Comparison of ENCODE assay signal across 8 cellular contexts in genomic region chr2:120175000-120175581, GRCh38. TPM values are rescaled to one million over a fixed set of nuclear protein-coding genes. Genes with fewer than 3 reads are reported as not detected.
DNase-seq lines count a peak whose midpoint lies in the region; ATAC-seq, FAIRE-seq and TF ChIP-seq lines count a peak whose summit lies in the region.

No MANE protein-coding gene starts in this region.

- DNase-seq in CD4-positive, alpha-beta memory T cell: peak; percentile 45 to 55 (median 50)
- peak; percentile 31 for DNase-seq in H54 (ENCODE audit: insufficient read length, low spot score)
- peak; percentile 28 for DNase-seq in NCI-H526 treated with DMSO at 0.1 percent for 48 hours (lab: John Stamatoyannopoulos, UW)
- peak; percentile 26 for DNase-seq in amniotic stem cell (lab: John Stamatoyannopoulos, UW)
- no peak for DNase-seq in right cardiac atrium
- DNase-seq in sciatic nerve (ENCODE audit: low spot score): no peak

- ATAC-seq in right cardiac atrium: peak; percentile 20 to 59
- ATAC-seq in sciatic nerve: peak; percentile 53
- no peak for ATAC-seq in GM21423 (IDR thresholded peaks at IDR 0.05; ENCODE audit: unreplicated experiment)
- ATAC-seq in HG03025 (IDR thresholded peaks at IDR 0.05; ENCODE audit: low FRiP score, unreplicated experiment): no peak

- no peak overlapping the region for H3K27ac ChIP-seq in CD4-positive, alpha-beta memory T cell (ENCODE audit: low read depth, low read length)
- H3K27ac ChIP-seq in right cardiac atrium (ENCODE audit: low read length): no peak overlapping the region

- intact Hi-C loops in CD4-positive, alpha-beta memory T cell (cut with micrococcal nuclease): loop anchor here (1.0 to 10.0 kb wide), 4 partner anchors 250 to 808 kb away; partner anchors contain the start of genes C2orf76 and DBI
- intact Hi-C loops in right cardiac atrium (cut with DNase I): loop anchor here in 3 of 4 donors (10.0 kb wide), 4 partner anchors 60 to 470 kb away; partner anchors contain the start of gene PTPN4 (in 1 of the 3)
- intact Hi-C loops in sciatic nerve (cut with DNase I): loop anchor here (10.0 kb wide), 1 partner anchor 470 kb away; no protein-coding TSS in a partner anchor

- no peaks in the 10 kb centered on the region for H3K36me3 ChIP-seq in CD4-positive, alpha-beta memory T cell (ENCODE audit: insufficient read depth, low read length)

- peaks cover 48% of the 10 kb centered on the region for H3K4me1 ChIP-seq in CD4-positive, alpha-beta memory T cell (ENCODE audit: insufficient read depth, low read length)
- no peaks in the 10 kb centered on the region for H3K4me1 ChIP-seq in right cardiac atrium (ENCODE audit: control insufficient read depth, insufficient read depth, low read length)

- POLR2A ChIA-PET in CD4-positive, alpha-beta memory T cell (lab: Charles Lee; ENCODE audit: partially characterized antibody): interaction anchor here (0.7 to 4.6 kb wide), 13 partner anchors 47 to 506 kb away, joined by 3 to 42 read pairs (median 20); partner anchors contain the start of genes EPB41L5, PTPN4, RALB and TMEM177

- no peaks in the 10 kb centered on the region for H3K27me3 ChIP-seq in CD4-positive, alpha-beta memory T cell (ENCODE audit: insufficient read depth, low read length)
- no peaks in the 10 kb centered on the region for H3K27me3 ChIP-seq in right cardiac atrium (ENCODE audit: control insufficient read depth, insufficient read depth)

- H3K4me3 ChIP-seq in CD4-positive, alpha-beta memory T cell (ENCODE audit: low read length in 2 of 2): no peak overlapping the region
- no peak overlapping the region for H3K4me3 ChIP-seq in right cardiac atrium (ENCODE audit: low read length)

- H3K36me3 Mint-ChIP-seq in CD4-positive, alpha-beta memory T cell: peaks cover 0 to 2% of the 10 kb centered on the region in 2 donors

- H3K9me3 Mint-ChIP-seq in CD4-positive, alpha-beta memory T cell: peaks cover 0 to 2% (median 0%) of the 10 kb centered on the region in 8 donors

- no peak for TF ChIP-seq POLR2A in H54 (IDR thresholded peaks at IDR 0.05; ENCODE audit: low read depth, low read length)

- peak; percentile 57 for FAIRE-seq in H54 (lab: Jason Lieb, UNC)

- no peaks in the 10 kb centered on the region for H3K9me3 ChIP-seq in CD4-positive, alpha-beta memory T cell (ENCODE audit: control insufficient read depth in 1 of 2, low read length in 2 of 2)
- H3K9me3 ChIP-seq in right cardiac atrium (ENCODE audit: control insufficient read depth, low read length): no peaks in the 10 kb centered on the region

- H3K4me3 Mint-ChIP-seq in CD4-positive, alpha-beta memory T cell: peak overlapping the region in 3 of 8 donors; percentile 4 to 69 (median 11)

- 24% methylated on average over 6 of the region's 6 CpGs for WGBS in right cardiac atrium

- H3K4me1 Mint-ChIP-seq in CD4-positive, alpha-beta memory T cell: peaks cover 23 to 51% (median 38%) of the 10 kb centered on the region in 4 donors

- H3K27me3 Mint-ChIP-seq in CD4-positive, alpha-beta memory T cell: no peaks in the 10 kb centered on the region

- CTCF ChIA-PET in CD4-positive, alpha-beta memory T cell (lab: Charles Lee; ENCODE audit: partially characterized antibody): interaction anchor here (0.7 to 7.0 kb wide), 55 partner anchors 9 to 809 kb away, joined by 3 to 150 read pairs (median 4); partner anchors contain the start of genes C2orf76, DBI, EPB41L5 and PTPN4

- peak overlapping the region in 6 of 7 donors; percentile 17 to 95 (median 58) for H3K27ac Mint-ChIP-seq in CD4-positive, alpha-beta memory T cell

RNA-seq across cellular contexts. Expression of gene TMEM185B, which starts 48.1 kb away (rescaled TPM):
- total RNA-seq in CD4-positive, alpha-beta memory T cell: 10 to 100 TPM; 20.3 to 20.8 TPM
- 10 to 100 TPM; 17.5 to 24.9 TPM for polyA plus RNA-seq in CD4-positive, alpha-beta memory T cell
- total RNA-seq in right cardiac atrium (10 to 100 TPM; 19.7 to 27.5 (median 21.7) TPM), sciatic nerve (19.9 TPM)
- 13.2 TPM for polyA plus RNA-seq in right cardiac atrium

Comparison
In these comparisons a context has a peak if more than half of its experiments do, and no peak if none do; other contexts are left out.
1. DNase-seq: peak in CD4-positive, alpha-beta memory T cell (5 of 5), H54 (single experiment), NCI-H526 treated with DMSO at 0.1 percent for 48 hours (single experiment) and amniotic stem cell (single experiment); none in right cardiac atrium (0 of 3) and sciatic nerve (single experiment).
2. ATAC-seq: peak in right cardiac atrium (2 of 2) and sciatic nerve (single experiment); none in GM21423 (single experiment) and HG03025 (single experiment).